ENCODE assay signal across 10 cellular contexts in the genomic region with DNA sequence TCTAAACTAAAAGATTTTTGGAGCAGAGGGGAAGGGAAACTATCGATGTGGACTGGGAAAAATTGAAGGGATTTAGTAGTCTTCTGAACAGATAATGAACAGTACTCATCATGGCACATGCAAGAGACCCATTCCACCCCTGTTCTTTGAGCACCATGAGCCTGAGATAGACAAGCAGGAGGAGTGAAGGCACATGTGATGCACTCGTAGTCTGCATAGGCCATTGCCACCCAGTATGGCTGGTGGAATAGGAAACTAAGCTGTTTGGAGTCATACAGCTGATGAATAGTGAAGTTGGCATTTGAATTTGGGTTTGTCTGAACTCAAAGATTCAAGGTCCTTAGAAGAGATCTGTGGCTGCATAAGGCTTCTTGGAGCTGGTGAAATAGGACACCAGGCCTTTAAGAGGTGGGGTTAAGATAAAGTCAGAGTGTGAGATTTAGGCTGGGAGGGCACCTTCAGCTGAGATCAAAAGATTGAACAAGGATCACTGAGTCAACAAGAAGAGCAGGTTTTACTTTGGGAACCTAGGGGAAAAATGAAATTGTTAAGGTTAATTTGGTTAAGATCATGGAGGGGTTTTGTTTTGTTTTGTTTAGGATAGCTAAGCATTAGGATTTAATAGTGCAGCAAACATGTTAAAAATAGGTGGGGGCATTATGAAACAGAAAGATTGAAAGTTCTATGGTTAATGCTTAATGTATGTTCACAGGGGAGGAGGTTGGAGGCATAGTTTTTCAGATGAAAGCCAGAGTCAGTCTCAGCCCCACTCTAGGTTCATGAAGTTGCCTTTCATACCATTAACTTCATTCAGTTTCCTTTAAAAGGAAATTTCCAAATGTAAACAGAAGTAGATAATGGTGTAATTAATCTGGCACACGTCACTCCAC.
A peak's percentile ranks its signal among the peaks of the same experiment; 100 is the strongest.
DNase-seq lines count a peak whose midpoint lies in the region; ATAC-seq and TF ChIP-seq lines count a peak whose summit lies in the region.
"Had no signal": no experiment of that assay in that cellular context is flagged by ENCODE, and none has a peak within 500 bp of the region (broad histone marks: within the 10 kb centered on the region; RNA-seq: fewer than 3 reads in every experiment).

No MANE protein-coding gene starts in this region.

- no peak for DNase-seq in activated naive CD4-positive, alpha-beta T cell (lab: John Stamatoyannopoulos, UW)
- no peak for DNase-seq in WTC11 (ENCODE audit: low spot score)
- no peak for DNase-seq in stimulated activated naive B cell treated with anti-CD40 and anti-IgM and Interleukin-4, amounts not matched to agents 10 μg/mL and 1 μg/mL and 100 μg/mL, for 72 hours
- no peak for DNase-seq in GF-D8 (lab: John Stamatoyannopoulos, UW)
- DNase-seq in NCI-H2227 (lab: John Stamatoyannopoulos, UW; ENCODE audit: unreplicated experiment), result no peak
- DNase-seq in NCI-H1436 treated with DMSO at 0.1 percent for 48 hours (lab: John Stamatoyannopoulos, UW), result no peak
- DNase-seq: islet precursor cell; stimulated activated CD4-positive, alpha-beta T cell treated with anti-CD3 and anti-CD28 coated beads, Interleukin-2, amount 100 ng/mL, for 24 hours had no signal

- H3K36me3 Mint-ChIP-seq in activated naive CD4-positive, alpha-beta T cell treated with anti-CD3 and anti-CD28 coated beads, Interleukin-2, amount 50 U/mL, for 24 hours, result peaks cover 12% of the 10 kb centered on the region
- peaks cover 2% of the 10 kb centered on the region; the same call in 1 of the 2 replicates for H3K36me3 Mint-ChIP-seq in WTC11
- peaks cover 20 to 29% of the 10 kb centered on the region in 2 donors for H3K36me3 Mint-ChIP-seq in stimulated activated naive B cell treated with anti-CD40 and anti-IgM and Interleukin-4, amounts not matched to agents 10 μg/mL and 1 μg/mL and 100 μg/mL, for 72 hours

- H3K27ac Mint-ChIP-seq in activated naive CD4-positive, alpha-beta T cell treated with anti-CD3 and anti-CD28 coated beads, Interleukin-2, amount 50 U/mL, for 24 hours, result peak overlapping the region; percentile 0
- peak overlapping the region; percentile 7 for H3K27ac Mint-ChIP-seq in WTC11
- H3K27ac Mint-ChIP-seq in stimulated activated naive B cell treated with anti-CD40 and anti-IgM and Interleukin-4, amounts not matched to agents 10 μg/mL and 1 μg/mL and 100 μg/mL, for 72 hours, result no peak overlapping the region

- H3K4me3 Mint-ChIP-seq in activated naive CD4-positive, alpha-beta T cell treated with anti-CD3 and anti-CD28 coated beads, Interleukin-2, amount 50 U/mL, for 24 hours, result no peak overlapping the region
- H3K4me3 Mint-ChIP-seq in WTC11, result no peak overlapping the region
- H3K4me3 Mint-ChIP-seq in stimulated activated naive B cell treated with anti-CD40 and anti-IgM and Interleukin-4, amounts not matched to agents 10 μg/mL and 1 μg/mL and 100 μg/mL, for 72 hours, result no peak overlapping the region

- ATAC-seq in HG02852 (IDR thresholded peaks at IDR 0.05; ENCODE audit: unreplicated experiment) (peak; percentile 68), WTC11 (peak; percentile 75)
- peak; percentile 42 to 43 for ATAC-seq in stimulated activated naive B cell treated with anti-CD40 and anti-IgM and Interleukin-4, amounts not matched to agents 10 μg/mL and 1 μg/mL and 100 μg/mL, for 72 hours (replicated peaks)

- POLR2A ChIA-PET in WTC11 (lab: Charles Lee), result interaction anchor here (0.6 kb wide), 1 partner anchor 126 kb away, joined by 3 read pairs; no protein-coding TSS in a partner anchor

- H3K9me3 Mint-ChIP-seq in activated naive CD4-positive, alpha-beta T cell treated with anti-CD3 and anti-CD28 coated beads, Interleukin-2, amount 50 U/mL, for 24 hours, result no peaks in the 10 kb centered on the region
- H3K9me3 Mint-ChIP-seq in WTC11, result 0 out of 2 replicates have a peak, but pooled peaks cover 3% of the 10 kb centered on the region
- peaks cover 0 to 1% of the 10 kb centered on the region in 2 donors for H3K9me3 Mint-ChIP-seq in stimulated activated naive B cell treated with anti-CD40 and anti-IgM and Interleukin-4, amounts not matched to agents 10 μg/mL and 1 μg/mL and 100 μg/mL, for 72 hours

- no peak for TF ChIP-seq CTCF in WTC11 (IDR thresholded peaks at IDR 0.05)

- no peaks in the 10 kb centered on the region for H3K27me3 Mint-ChIP-seq in activated naive CD4-positive, alpha-beta T cell treated with anti-CD3 and anti-CD28 coated beads, Interleukin-2, amount 50 U/mL, for 24 hours
- no peaks in the 10 kb centered on the region for H3K27me3 Mint-ChIP-seq in WTC11 (ENCODE audit: low read depth)
- no peaks in the 10 kb centered on the region for H3K27me3 Mint-ChIP-seq in stimulated activated naive B cell treated with anti-CD40 and anti-IgM and Interleukin-4, amounts not matched to agents 10 μg/mL and 1 μg/mL and 100 μg/mL, for 72 hours

- CTCF ChIA-PET in WTC11 (lab: Charles Lee), result interaction anchor here (1.6 to 2.0 kb wide), 2 partner anchors 17 to 50 kb away, joined by 4 to 8 read pairs; no protein-coding TSS in a partner anchor

- peaks cover 75% of the 10 kb centered on the region for H3K4me1 Mint-ChIP-seq in activated naive CD4-positive, alpha-beta T cell treated with anti-CD3 and anti-CD28 coated beads, Interleukin-2, amount 50 U/mL, for 24 hours
- H3K4me1 Mint-ChIP-seq in WTC11, result peaks cover 60% of the 10 kb centered on the region
- peaks cover 24 to 60% of the 10 kb centered on the region in 2 donors for H3K4me1 Mint-ChIP-seq in stimulated activated naive B cell treated with anti-CD40 and anti-IgM and Interleukin-4, amounts not matched to agents 10 μg/mL and 1 μg/mL and 100 μg/mL, for 72 hours

TF ChIP-seq in WTC11, 78 proteins besides CTCF, POLR2A, EP300 and RAD21:
- TF ChIP-seq MYBL2 (CRISPR knock-in tag; IDR thresholded peaks at IDR 0.05), result no peak
- 0 out of 2 replicates have a peak, but pooled peaks have one; percentile 33 for TF ChIP-seq SP1 (CRISPR knock-in tag; conservative IDR thresholded peaks at IDR 0.05)
- no peak for TF ChIP-seq CREB1 (CRISPR knock-in tag; IDR thresholded peaks at IDR 0.05)
- TF ChIP-seq, protein P1, sequence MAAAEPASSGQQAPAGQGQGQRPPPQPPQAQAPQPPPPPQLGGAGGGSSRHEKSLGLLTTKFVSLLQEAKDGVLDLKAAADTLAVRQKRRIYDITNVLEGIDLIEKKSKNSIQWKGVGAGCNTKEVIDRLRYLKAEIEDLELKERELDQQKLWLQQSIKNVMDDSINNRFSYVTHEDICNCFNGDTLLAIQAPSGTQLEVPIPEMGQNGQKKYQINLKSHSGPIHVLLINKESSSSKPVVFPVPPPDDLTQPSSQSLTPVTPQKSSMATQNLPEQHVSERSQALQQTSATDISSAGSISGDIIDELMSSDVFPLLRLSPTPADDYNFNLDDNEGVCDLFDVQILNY (CRISPR knock-in tag; IDR thresholded peaks at IDR 0.05), result no peak
- TF ChIP-seq, protein P2, sequence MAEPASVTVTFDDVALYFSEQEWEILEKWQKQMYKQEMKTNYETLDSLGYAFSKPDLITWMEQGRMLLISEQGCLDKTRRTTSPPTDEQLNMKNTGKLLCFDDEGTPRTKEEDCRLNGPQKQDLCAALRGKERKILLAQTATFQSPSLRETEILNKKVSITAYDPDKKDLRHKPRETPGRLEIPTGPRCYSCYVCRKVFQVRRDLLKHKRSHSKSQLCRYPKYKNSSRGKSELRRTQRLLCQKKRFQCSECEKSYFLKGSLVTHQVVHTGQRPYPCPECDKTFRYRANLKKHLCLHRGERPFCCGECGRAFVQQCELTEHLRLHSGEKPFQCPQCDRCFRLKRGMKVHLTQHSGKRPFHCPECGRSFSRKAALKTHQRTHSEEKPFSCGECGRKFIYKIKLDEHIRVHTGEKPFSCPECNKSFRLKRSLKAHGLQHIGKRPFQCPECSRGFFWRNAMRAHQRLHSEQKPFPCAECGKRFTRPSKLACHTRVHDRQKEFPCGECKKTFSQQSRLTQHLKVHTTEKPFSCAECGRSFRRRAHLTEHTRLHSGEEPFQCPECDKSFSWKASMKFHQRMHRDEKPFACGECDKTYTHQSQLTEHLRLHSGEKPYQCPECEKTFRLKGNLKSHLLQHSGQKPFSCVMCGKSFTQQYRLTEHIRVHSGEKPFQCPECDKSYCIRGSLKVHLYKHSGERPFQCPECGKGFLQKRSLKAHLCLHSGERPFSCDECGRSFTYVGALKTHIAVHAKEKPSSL (CRISPR knock-in tag; conservative IDR thresholded peaks at IDR 0.05), result no peak
- TF ChIP-seq ZNF317 (CRISPR knock-in tag; IDR thresholded peaks at IDR 0.05; ENCODE audit: borderline replicate concordance, low read depth), result no peak
